15 cellular contexts compared by ENCODE assay signal in the genomic region with DNA sequence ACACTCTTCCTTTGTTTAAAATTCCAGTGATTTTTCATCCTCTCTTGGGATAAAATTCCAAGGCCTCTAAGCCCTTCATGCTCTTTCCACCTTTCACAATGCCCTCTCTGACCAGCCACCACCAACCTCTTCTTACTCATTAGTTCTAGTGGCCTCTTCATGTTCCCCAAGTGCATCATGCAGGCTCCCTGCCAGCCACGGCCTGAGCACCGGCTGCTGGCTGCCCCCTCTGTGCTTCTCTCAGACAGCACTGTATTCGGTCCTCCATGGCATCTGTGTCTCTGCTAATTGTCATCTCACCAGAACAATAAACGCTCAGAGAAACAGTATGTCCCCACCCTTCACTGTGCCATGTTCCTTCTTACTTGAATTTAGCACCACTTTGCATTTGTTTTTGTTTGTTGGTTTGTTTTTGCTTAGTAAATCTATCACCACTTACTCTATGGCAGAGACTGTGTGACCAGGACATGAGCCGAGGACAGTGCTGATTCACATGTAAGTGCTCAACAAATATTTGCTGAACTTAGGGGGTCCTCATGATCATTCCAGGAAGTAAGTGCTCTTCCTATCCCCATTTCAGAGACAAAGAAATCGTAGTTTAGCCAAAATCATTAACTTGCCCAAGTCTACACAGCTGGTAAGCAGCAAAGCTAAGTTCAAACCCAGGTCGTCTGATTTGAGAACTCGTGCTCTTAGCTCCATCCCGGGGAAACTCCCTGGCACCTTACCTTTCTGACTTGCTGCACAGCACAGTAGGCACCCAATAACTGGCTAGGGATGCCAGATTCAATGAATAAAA.
DNase-seq lines count a peak whose midpoint lies in the region; ATAC-seq and TF ChIP-seq lines count a peak whose summit lies in the region.
"Had no signal": no experiment of that assay in that cellular context is flagged by ENCODE, and none has a peak within 500 bp of the region (broad histone marks: within the 10 kb centered on the region; RNA-seq: fewer than 3 reads in every experiment).

No MANE protein-coding gene starts in this region.

- no peak for TF ChIP-seq POLR2A in ovary (IDR thresholded peaks at IDR 0.05)

- POLR2A ChIA-PET in activated CD4-positive, alpha-beta T cell treated with anti-CD3 and anti-CD28 coated beads for 36 hours (lab: Charles Lee), result no interaction called here

- peak; percentile 45 to 62 for ATAC-seq in left cardiac atrium
- no peak for ATAC-seq in sciatic nerve
- ATAC-seq in GM21576 (IDR thresholded peaks at IDR 0.05; ENCODE audit: unreplicated experiment), result no peak
- ATAC-seq in activated CD4-positive, alpha-beta T cell treated with anti-CD3 and anti-CD28 coated beads for 36 hours, result no peak
- ATAC-seq: activated naive CD8-positive, alpha-beta T cell treated with anti-CD3 and anti-CD28 coated beads, Interleukin-2, amount 50 U/mL, for 24 hours; activated T-cell treated with anti-CD3 and anti-CD28 coated beads, Interleukin-2, amount 50 U/mL, for 72 hours; T-helper 17 cell had no signal

- no peak overlapping the region for H3K27ac Mint-ChIP-seq in activated CD4-positive, alpha-beta T cell treated with anti-CD3 and anti-CD28 coated beads for 36 hours
- H3K27ac Mint-ChIP-seq: activated naive CD8-positive, alpha-beta T cell treated with anti-CD3 and anti-CD28 coated beads, Interleukin-2, amount 50 U/mL, for 24 hours; activated T-cell treated with anti-CD3 and anti-CD28 coated beads, Interleukin-2, amount 50 U/mL, for 72 hours; T-helper 17 cell had no signal

- 52 to 69% (median 55%) methylated on average over 9 of the region's 9 CpGs for WGBS in ovary, 3 donors

- intact Hi-C loops in left cardiac atrium (cut with DNase I), result loop anchor here in 1 of 2 donors (5.0 kb wide), 1 partner anchor 111 kb away; the partner anchor contains the start of gene TBC1D9
- intact Hi-C loops in ovary (cut with DNase I), result loop anchor here in 2 of 4 donors (10.0 kb wide), 3 partner anchors 109 to 281 kb away; partner anchors contain the start of gene TBC1D9 (in 1 of the 2)
- intact Hi-C loops in sciatic nerve (cut with DNase I), result no loop called here
- intact Hi-C loops in activated CD4-positive, alpha-beta T cell treated with anti-CD3 and anti-CD28 coated beads for 36 hours (cut with DNase I, micrococcal nuclease), result no loop called here

- DNase-seq in G401 (ENCODE audit: low spot score) (peak; percentile 77), NCI-H748 treated with DMSO at 0.1 percent for 48 hours (lab: John Stamatoyannopoulos, UW) (peak; percentile 34), left cardiac atrium (no peak), ovary (peak in 4 of 5 donors; percentile 24 to 65 (median 40)), sciatic nerve (ENCODE audit: low spot score) (no peak), LoVo (ENCODE audit: low spot score) (no peak)
- DNase-seq in activated CD4-positive, alpha-beta T cell treated with anti-CD3 and anti-CD28 coated beads for 36 hours, result no peak
- DNase-seq: activated naive CD8-positive, alpha-beta T cell treated with anti-CD3 and anti-CD28 coated beads, Interleukin-2, amount 50 U/mL, for 24 hours; activated T-cell treated with anti-CD3 and anti-CD28 coated beads, Interleukin-2, amount 50 U/mL, for 72 hours; DND-41; mammary epithelial cell; NCI-H1417 treated with DMSO at 0.1 percent for 48 hours; T-helper 17 cell; tibial artery had no signal

- H3K4me3 ChIP-seq in ovary, result no peak overlapping the region
- H3K4me3 ChIP-seq: tibial artery had no signal

- in situ Hi-C loops in G401 (cut with HindIII; ENCODE audit: low sequenced_read_pairs), result no loop called here

- H3K4me1 Mint-ChIP-seq in activated CD4-positive, alpha-beta T cell treated with anti-CD3 and anti-CD28 coated beads for 36 hours, result no peaks in the 10 kb centered on the region
- H3K4me1 Mint-ChIP-seq: activated naive CD8-positive, alpha-beta T cell treated with anti-CD3 and anti-CD28 coated beads, Interleukin-2, amount 50 U/mL, for 24 hours; T-helper 17 cell had no signal

- CTCF ChIA-PET in activated CD4-positive, alpha-beta T cell treated with anti-CD3 and anti-CD28 coated beads for 36 hours (lab: Charles Lee), result no interaction called here

- TF ChIP-seq CTCF in ovary (IDR thresholded peaks at IDR 0.05), result no peak

- H3K9me3 ChIP-seq in ovary, result no peaks in the 10 kb centered on the region
- H3K9me3 ChIP-seq: tibial artery had no signal

- H3K9me3 Mint-ChIP-seq in activated CD4-positive, alpha-beta T cell treated with anti-CD3 and anti-CD28 coated beads for 36 hours (ENCODE audit: low read depth), result no peaks in the 10 kb centered on the region
- H3K9me3 Mint-ChIP-seq: activated naive CD8-positive, alpha-beta T cell treated with anti-CD3 and anti-CD28 coated beads, Interleukin-2, amount 50 U/mL, for 24 hours; activated T-cell treated with anti-CD3 and anti-CD28 coated beads, Interleukin-2, amount 50 U/mL, for 72 hours had no signal

- no peak overlapping the region for H3K4me3 Mint-ChIP-seq in activated CD4-positive, alpha-beta T cell treated with anti-CD3 and anti-CD28 coated beads for 36 hours
- H3K4me3 Mint-ChIP-seq: activated naive CD8-positive, alpha-beta T cell treated with anti-CD3 and anti-CD28 coated beads, Interleukin-2, amount 50 U/mL, for 24 hours; activated T-cell treated with anti-CD3 and anti-CD28 coated beads, Interleukin-2, amount 50 U/mL, for 72 hours; T-helper 17 cell had no signal

- H3K4me1 ChIP-seq in ovary (ENCODE audit: insufficient read depth), result peaks cover 12% of the 10 kb centered on the region
- H3K4me1 ChIP-seq: tibial artery had no signal

- no peaks in the 10 kb centered on the region for H3K27me3 ChIP-seq in ovary
- H3K27me3 ChIP-seq: tibial artery had no signal

- H3K27me3 Mint-ChIP-seq in activated CD4-positive, alpha-beta T cell treated with anti-CD3 and anti-CD28 coated beads for 36 hours, result peaks cover 4% of the 10 kb centered on the region
- H3K27me3 Mint-ChIP-seq: activated naive CD8-positive, alpha-beta T cell treated with anti-CD3 and anti-CD28 coated beads, Interleukin-2, amount 50 U/mL, for 24 hours had no signal

- no peaks in the 10 kb centered on the region for H3K36me3 ChIP-seq in ovary

- TF ChIP-seq EP300 in ovary (IDR thresholded peaks at IDR 0.05), result no peak

- H3K36me3 Mint-ChIP-seq in activated CD4-positive, alpha-beta T cell treated with anti-CD3 and anti-CD28 coated beads for 36 hours (ENCODE audit: low read depth), result no peaks in the 10 kb centered on the region

- H3K27ac ChIP-seq in ovary, result no peak overlapping the region
- H3K27ac ChIP-seq: tibial artery had no signal

Comparison
In these comparisons a context has a peak if more than half of its experiments do, and no peak if none do; other contexts are left out.
1. DNase-seq: peak in G401 (single experiment), NCI-H748 treated with DMSO at 0.1 percent for 48 hours (single experiment) and ovary (4 of 5); none in left cardiac atrium (single experiment), sciatic nerve (single experiment), LoVo (single experiment) and activated CD4-positive, alpha-beta T cell treated with anti-CD3 and anti-CD28 coated beads for 36 hours (single experiment).
2. ATAC-seq: peak in left cardiac atrium (2 of 2); none in sciatic nerve (single experiment), GM21576 (single experiment) and activated CD4-positive, alpha-beta T cell treated with anti-CD3 and anti-CD28 coated beads for 36 hours (single experiment).